8 cellular contexts compared by ENCODE assay signal in genomic region chr7:106542550-106543220, GRCh38.
DNase-seq lines count a peak whose midpoint lies in the region; ATAC-seq and TF ChIP-seq lines count a peak whose summit lies in the region.

No MANE protein-coding gene starts in this region.

- TF ChIP-seq CTCF in omental fat pad (IDR thresholded peaks at IDR 0.05), result peak in 1 of 3 donors; percentile 15

- peak; percentile 81 for ATAC-seq in GM18517 (IDR thresholded peaks at IDR 0.05; ENCODE audit: unreplicated experiment)
- peak; percentile 82 for ATAC-seq in HG03135 (IDR thresholded peaks at IDR 0.05; ENCODE audit: unreplicated experiment)
- ATAC-seq in omental fat pad (ENCODE audit: low FRiP score), result peak; percentile 92

- DNase-seq in AML-193 (lab: John Stamatoyannopoulos, UW), result peak; percentile 72 to 80
- DNase-seq in NCI-H2227 treated with DMSO at 0.1 percent for 48 hours (lab: John Stamatoyannopoulos, UW), result peak; percentile 2
- peak; percentile 38 to 40 for DNase-seq in activated CD4-positive, alpha-beta T cell treated with anti-CD3 and anti-CD28 coated beads for 4 hours
- peak; percentile 95 for DNase-seq in fibroblast of peridontal ligament (ENCODE audit: extremely low read depth)
- DNase-seq in omental fat pad (ENCODE audit: low spot score), result no peak
- DNase-seq in effector CD8-positive, alpha-beta T cell (lab: John Stamatoyannopoulos, UW), result no peak

Comparison
In these comparisons a context has a peak if more than half of its experiments do, and no peak if none do; other contexts are left out.
1. DNase-seq: peak in AML-193 (2 of 2), NCI-H2227 treated with DMSO at 0.1 percent for 48 hours (single experiment), activated CD4-positive, alpha-beta T cell treated with anti-CD3 and anti-CD28 coated beads for 4 hours (2 of 2) and fibroblast of peridontal ligament (single experiment); none in omental fat pad (single experiment) and effector CD8-positive, alpha-beta T cell (single experiment).
2. Peak in every context shown above with its lines, with median percentiles within 50 percentile points of each other: ATAC-seq.